ENCODE assay signal across 20 cellular contexts in genomic region chr13:100984349-100984748, GRCh38.
"Had no signal": no experiment of that assay in that cellular context is flagged by ENCODE, and none has a peak within 500 bp of the region (broad histone marks: within the 10 kb centered on the region; RNA-seq: fewer than 3 reads in every experiment).

No MANE protein-coding gene starts in this region.

- H3K27ac ChIP-seq: body of pancreas, gastrocnemius medialis, neural progenitor cell, tibial artery had no signal

- H3K9ac ChIP-seq: neural progenitor cell had no signal

- ATAC-seq: activated CD8-positive, alpha-beta memory T cell treated with anti-CD3 and anti-CD28 coated beads, Interleukin-2, amount 10 ng/mL, durations not matched to agents 7 days and 5 days; body of pancreas; gastrocnemius medialis; naive thymus-derived CD4-positive, alpha-beta T cell; right cardiac atrium had no signal

- H3K9me3 ChIP-seq: body of pancreas, gastrocnemius medialis, tibial artery had no signal

- DNase-seq: activated CD4-positive, alpha-beta memory T cell treated with anti-CD3 and anti-CD28 coated beads, Interleukin-2, amount 10 ng/mL, durations not matched to agents 7 days and 5 days; activated CD4-positive, alpha-beta T cell treated with anti-CD3 and anti-CD28 coated beads for 48 hours; activated CD4-positive, CD25-positive, alpha-beta regulatory T cell; activated CD8-positive, alpha-beta memory T cell treated with anti-CD3 and anti-CD28 coated beads, Interleukin-2, amount 10 ng/mL, durations not matched to agents 7 days and 5 days; activated naive CD4-positive, alpha-beta T cell; activated naive CD8-positive, alpha-beta T cell treated with anti-CD3 and anti-CD28 coated beads, Interleukin-2, amount 10 ng/mL, durations not matched to agents 7 days and 5 days; amygdala; body of pancreas; caudate nucleus; cortex of kidney; gastrocnemius medialis; immature natural killer cell; mesenchymal stem cell; naive thymus-derived CD4-positive, alpha-beta T cell; right cardiac atrium; stimulated activated CD4-positive, alpha-beta T cell treated with anti-CD3 and anti-CD28 coated beads, Interleukin-2, amount 100 ng/mL, for 24 hours; stimulated activated naive CD4-positive, alpha-beta T cell treated with Interleukin-2 at 50 U/mL for 16 hours; substantia nigra; tibial artery had no signal

- H3K4me3 ChIP-seq: body of pancreas, gastrocnemius medialis, neural progenitor cell, tibial artery had no signal

- H3K36me3 ChIP-seq: gastrocnemius medialis, neural progenitor cell, tibial artery had no signal
